In the genomic region with DNA sequence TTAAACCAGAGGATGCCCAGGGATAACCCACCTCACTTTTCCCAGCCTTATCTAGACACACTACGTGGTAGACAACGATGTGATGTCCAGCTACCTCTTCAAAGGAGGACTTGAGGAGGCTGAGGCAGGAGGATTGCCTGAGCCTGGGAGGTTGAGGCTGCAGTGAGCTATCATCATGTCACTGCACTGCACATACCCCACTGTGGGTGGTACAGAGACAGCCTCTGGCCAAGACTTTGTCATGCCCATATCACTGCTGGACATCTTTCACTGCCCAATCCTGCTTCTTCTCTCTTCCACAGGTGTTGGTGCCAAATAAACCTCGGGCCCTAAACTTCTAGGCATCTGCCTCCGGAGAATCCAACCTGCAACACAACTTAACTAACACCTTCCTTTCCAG, we compare ENCODE assay signal across 28 cellular contexts.
"Had no signal": no experiment of that assay in that cellular context is flagged by ENCODE, and none has a peak within 500 bp of the region (broad histone marks: within the 10 kb centered on the region; RNA-seq: fewer than 3 reads in every experiment).

No MANE protein-coding gene starts in this region.

- H3K9ac ChIP-seq: neural progenitor cell, parathyroid adenoma had no signal

- H3K4me2 ChIP-seq: neural progenitor cell had no signal

- ATAC-seq: psoas muscle; right cardiac atrium; right lobe of liver; stimulated activated effector memory CD8-positive, alpha-beta T cell treated with anti-CD3 and anti-CD28 coated beads, Interleukin-12 subunit alpha, Interleukin-12 subunit beta, amount 100 ng/mL, for 72 hours; stimulated activated naive B cell treated with anti-CD40 and anti-IgM and Interleukin-4, amounts not matched to agents 10 μg/mL and 1 μg/mL and 100 μg/mL, for 72 hours had no signal

- H3K9me3 ChIP-seq: ovary, psoas muscle, right lobe of liver, sigmoid colon, stomach, thoracic aorta, thyroid gland, tibial nerve, upper lobe of left lung, vagina had no signal

- H3K4me1 Mint-ChIP-seq: stimulated activated effector memory CD8-positive, alpha-beta T cell treated with anti-CD3 and anti-CD28 coated beads, Interleukin-12 subunit alpha, Interleukin-12 subunit beta, amount 100 ng/mL, for 72 hours had no signal

- H3K79me2 ChIP-seq: parathyroid adenoma had no signal

- DNase-seq: occipital lobe; ovary; posterior cingulate gyrus; psoas muscle; right cardiac atrium; right lobe of liver; sigmoid colon; small intestine; stimulated activated CD4-positive, alpha-beta T cell treated with anti-CD3 and anti-CD28 coated beads, Interleukin-15, amount 100 ng/mL, for 24 hours; stimulated activated CD4-positive, alpha-beta T cell treated with anti-CD3 and anti-CD28 coated beads, Interleukin-2, amount 100 ng/mL, for 24 hours; stimulated activated CD4-positive, alpha-beta T cell treated with anti-CD3 and anti-CD28 coated beads, Interleukin-2, amount 100 ng/mL, for 48 hours; stimulated activated CD4-positive, alpha-beta T cell treated with anti-CD3 and anti-CD28 coated beads, Interleukin-4, amount 100 ng/mL, for 24 hours; stimulated activated naive B cell treated with anti-CD40 and anti-IgM and Interleukin-4, amounts not matched to agents 10 μg/mL and 1 μg/mL and 100 μg/mL, for 72 hours; stimulated activated naive CD4-positive, alpha-beta T cell treated with Interleukin-2 at 50 U/mL for 16 hours; stomach; thyroid gland; trophoblast cell; upper lobe of left lung had no signal

- H3K27ac Mint-ChIP-seq: nephron; neural progenitor cell; progenitor cell of endocrine pancreas; stimulated activated effector memory CD8-positive, alpha-beta T cell treated with anti-CD3 and anti-CD28 coated beads, Interleukin-12 subunit alpha, Interleukin-12 subunit beta, amount 100 ng/mL, for 72 hours; stimulated activated naive B cell treated with anti-CD40 and anti-IgM and Interleukin-4, amounts not matched to agents 10 μg/mL and 1 μg/mL and 100 μg/mL, for 72 hours; stimulated activated naive CD8-positive, alpha-beta T cell treated with anti-CD3 and anti-CD28 coated beads, Interleukin-15, Interleukin-2, amounts not matched to agents 100 ng/mL and 50 ng/mL, for 24 hours had no signal

- H3K4me1 ChIP-seq: parathyroid adenoma, psoas muscle, right lobe of liver, sigmoid colon, stomach, thyroid gland, tibial nerve, upper lobe of left lung had no signal

- H3K36me3 Mint-ChIP-seq: neural progenitor cell; stimulated activated effector memory CD8-positive, alpha-beta T cell treated with anti-CD3 and anti-CD28 coated beads, Interleukin-12 subunit alpha, Interleukin-12 subunit beta, amount 100 ng/mL, for 72 hours; stimulated activated naive B cell treated with anti-CD40 and anti-IgM and Interleukin-4, amounts not matched to agents 10 μg/mL and 1 μg/mL and 100 μg/mL, for 72 hours had no signal

- H3K4me3 Mint-ChIP-seq: nephron; neural progenitor cell; stimulated activated effector memory CD8-positive, alpha-beta T cell treated with anti-CD3 and anti-CD28 coated beads, Interleukin-12 subunit alpha, Interleukin-12 subunit beta, amount 100 ng/mL, for 72 hours; stimulated activated naive B cell treated with anti-CD40 and anti-IgM and Interleukin-4, amounts not matched to agents 10 μg/mL and 1 μg/mL and 100 μg/mL, for 72 hours; stimulated activated naive CD8-positive, alpha-beta T cell treated with anti-CD3 and anti-CD28 coated beads, Interleukin-15, Interleukin-2, amounts not matched to agents 100 ng/mL and 50 ng/mL, for 24 hours had no signal

- FAIRE-seq: small intestine, urothelium cell line had no signal

- H3K36me3 ChIP-seq: neural progenitor cell, ovary, right lobe of liver, sigmoid colon, stomach, thoracic aorta, thyroid gland, tibial nerve, upper lobe of left lung, vagina had no signal

- H3K9me3 Mint-ChIP-seq: nephron; stimulated activated effector memory CD8-positive, alpha-beta T cell treated with anti-CD3 and anti-CD28 coated beads, Interleukin-12 subunit alpha, Interleukin-12 subunit beta, amount 100 ng/mL, for 72 hours; stimulated activated naive B cell treated with anti-CD40 and anti-IgM and Interleukin-4, amounts not matched to agents 10 μg/mL and 1 μg/mL and 100 μg/mL, for 72 hours; stimulated activated naive CD8-positive, alpha-beta T cell treated with anti-CD3 and anti-CD28 coated beads, Interleukin-15, Interleukin-2, amounts not matched to agents 100 ng/mL and 50 ng/mL, for 24 hours had no signal

- H2AFZ ChIP-seq: neural progenitor cell, parathyroid adenoma had no signal

- H3K27ac ChIP-seq: neural progenitor cell, ovary, parathyroid adenoma, psoas muscle, right lobe of liver, sigmoid colon, stomach, thoracic aorta, thyroid gland, tibial nerve, upper lobe of left lung, vagina had no signal

- H3K27me3 ChIP-seq: ovary, right lobe of liver, sigmoid colon, thyroid gland, tibial nerve, upper lobe of left lung, vagina had no signal

- H3K4me3 ChIP-seq: neural progenitor cell, ovary, psoas muscle, right lobe of liver, sigmoid colon, stomach, thoracic aorta, thyroid gland, tibial nerve, upper lobe of left lung, vagina had no signal
